ENCODE assay signal across 8 cellular contexts in the genomic region with DNA sequence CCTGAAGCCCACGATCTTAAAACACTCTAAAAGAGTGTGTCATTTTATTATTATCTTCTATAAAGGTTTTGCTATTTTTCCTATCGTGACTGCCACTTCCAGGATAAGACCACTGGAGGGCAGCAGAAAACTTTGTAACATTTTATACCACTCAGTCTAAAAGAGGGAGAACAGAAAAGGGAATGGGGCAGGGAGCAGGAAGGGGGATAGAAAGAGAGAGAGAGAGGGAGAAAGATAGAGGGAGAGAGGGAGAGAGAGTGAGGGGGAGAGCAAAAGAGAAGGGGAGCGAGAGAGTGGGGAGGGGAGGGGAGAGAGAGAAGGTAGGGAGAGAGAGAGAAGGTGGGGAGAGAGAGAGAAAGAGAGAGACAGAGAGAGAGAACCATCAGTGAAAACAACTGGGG. TPM values are rescaled to one million over a fixed set of nuclear protein-coding genes. Genes with fewer than 3 reads are reported as not detected.
DNase-seq lines count a peak whose midpoint lies in the region; ATAC-seq, FAIRE-seq and TF ChIP-seq lines count a peak whose summit lies in the region.

No MANE protein-coding gene starts in this region.

- peaks cover 4% of the 10 kb centered on the region for H3K4me1 Mint-ChIP-seq in activated CD8-positive, alpha-beta memory T cell treated with anti-CD3 and anti-CD28 coated beads, Interleukin-2, amount 10 ng/mL, durations not matched to agents 7 days and 5 days

- H3K9ac ChIP-seq in K562 (ENCODE audit: insufficient read depth in 1 of 2, low read depth in 2 of 2, low read length in 2 of 2) = no peak overlapping the region

- in situ Hi-C loops in K562 (cut with MboI) = loop anchor here (10.0 kb wide), 1 partner anchor 149 kb away; no protein-coding TSS in a partner anchor

- TF ChIP-seq CTCF in K562 (IDR thresholded peaks at IDR 0.05 in 2 of 3, conservative IDR thresholded peaks at IDR 0.05 in 1 of 3; ENCODE audit: insufficient read depth in 2 of 3, low read depth in 1 of 3, low read length in 3 of 3) = peak; percentile 38 to 63 (median 44); a peak in 5 of 6 replicates

- no peak overlapping the region for H3K4me3 ChIP-seq in Jurkat, Clone E6-1 (ENCODE audit: low read length)
- H3K4me3 ChIP-seq in K562 = no peak overlapping the region

- no peak overlapping the region for H3K27ac Mint-ChIP-seq in activated CD8-positive, alpha-beta memory T cell treated with anti-CD3 and anti-CD28 coated beads, Interleukin-2, amount 10 ng/mL, durations not matched to agents 7 days and 5 days

- H3K36me3 Mint-ChIP-seq in activated CD8-positive, alpha-beta memory T cell treated with anti-CD3 and anti-CD28 coated beads, Interleukin-2, amount 10 ng/mL, durations not matched to agents 7 days and 5 days = no peaks in the 10 kb centered on the region

- peaks cover 0 to 10% of the 10 kb centered on the region in 2 experiments; a peak in 2 of 5 replicates for H3K4me1 ChIP-seq in K562 (replicated peaks in 1 of 2; ENCODE audit: control insufficient read depth in 2 of 2, insufficient read depth in 2 of 2, low read length in 2 of 2)

- H3K27ac ChIP-seq in K562 (ENCODE audit: extremely low read depth, low read depth, low read length) = no peak overlapping the region

- ATAC-seq in activated CD8-positive, alpha-beta memory T cell treated with anti-CD3 and anti-CD28 coated beads, Interleukin-2, amount 10 ng/mL, durations not matched to agents 7 days and 5 days = peak; percentile 65
- ATAC-seq in K562 (peak; percentile 74), HG03045 (IDR thresholded peaks at IDR 0.05; ENCODE audit: unreplicated experiment) (no peak)

- H3K9me3 Mint-ChIP-seq in activated CD8-positive, alpha-beta memory T cell treated with anti-CD3 and anti-CD28 coated beads, Interleukin-2, amount 10 ng/mL, durations not matched to agents 7 days and 5 days (ENCODE audit: low read depth) = no peaks in the 10 kb centered on the region

- no peaks in the 10 kb centered on the region for H3K9me3 ChIP-seq in K562 (replicated peaks; ENCODE audit: control insufficient read depth, insufficient read depth, low read depth, low read length)

- H3K4me3 Mint-ChIP-seq in activated CD8-positive, alpha-beta memory T cell treated with anti-CD3 and anti-CD28 coated beads, Interleukin-2, amount 10 ng/mL, durations not matched to agents 7 days and 5 days = no peak overlapping the region

- TF ChIP-seq RAD21 in K562 (CRISPR knock-in tag; conservative IDR thresholded peaks at IDR 0.05 in 1 of 2, IDR thresholded peaks at IDR 0.05 in 1 of 2) = peak; percentile 79

- no peaks in the 10 kb centered on the region for H4K20me1 ChIP-seq in K562 (replicated peaks; ENCODE audit: control insufficient read depth, insufficient read depth, low read length)

- POLR2A ChIA-PET in K562 (lab: Yijun Ruan, JAX) = no interaction called here

- H3K9me1 ChIP-seq in K562 (ENCODE audit: control insufficient read depth, insufficient read depth, low read length) = no peaks in the 10 kb centered on the region

- intact Hi-C loops in K562 (cut with micrococcal nuclease) = loop anchor here (1.0 to 10.0 kb wide), 3 partner anchors 47 to 150 kb away; no protein-coding TSS in a partner anchor

- DNase-seq in activated CD8-positive, alpha-beta memory T cell treated with anti-CD3 and anti-CD28 coated beads, Interleukin-2, amount 10 ng/mL, durations not matched to agents 7 days and 5 days = peak; percentile 52
- no peak for DNase-seq in activated CD8-positive, alpha-beta memory T cell treated with anti-CD3 and anti-CD28 coated beads for 24 hours
- peak; percentile 31 for DNase-seq in Jurkat, Clone E6-1 (ENCODE audit: low read depth, low spot score)
- DNase-seq in SK-N-DZ (ENCODE audit: low spot score) (peak; percentile 69), K562 (ENCODE audit: extremely low read depth in 1 of 4, low spot score in 3 of 4) (peak; percentile 21 to 58 (median 29)), iPS-NIHi11 (ENCODE audit: low spot score) (peak; percentile 72)
- peak in 3 of 4 experiments; percentile 2 to 6 (median 4) for DNase-seq in stimulated activated CD4-positive, alpha-beta T cell treated with anti-CD3 and anti-CD28 coated beads, Interleukin-1b, Interleukin-23, amount 100 ng/mL, for 24 hours (ENCODE audit: low read depth in 4 of 4, low spot score in 1 of 4)

- no peaks in the 10 kb centered on the region for H3K79me2 ChIP-seq in K562 (ENCODE audit: control insufficient read depth, insufficient read depth, low read length)

- no peaks in the 10 kb centered on the region for H3K27me3 Mint-ChIP-seq in activated CD8-positive, alpha-beta memory T cell treated with anti-CD3 and anti-CD28 coated beads, Interleukin-2, amount 10 ng/mL, durations not matched to agents 7 days and 5 days

- no peak overlapping the region for H2AFZ ChIP-seq in K562 (ENCODE audit: low read depth, low read length)

- CTCF ChIA-PET in activated CD8-positive, alpha-beta memory T cell treated with anti-CD3 and anti-CD28 coated beads, Interleukin-2, amount 10 ng/mL, durations not matched to agents 7 days and 5 days (lab: Charles Lee) = interaction anchor here (0.6 to 7.7 kb wide), 5 partner anchors 9 to 376 kb away, joined by 3 to 62 read pairs (median 4); partner anchors contain the start of gene RERG
- CTCF ChIA-PET in K562 (lab: Yijun Ruan, JAX; ENCODE audit: low intra/inter-chr PET ratio) = interaction anchor here (1.9 kb wide), 1 partner anchor 150 kb away, joined by 15 read pairs; no protein-coding TSS in a partner anchor

- H3K27me3 ChIP-seq in K562 (ENCODE audit: control insufficient read depth in 2 of 2, insufficient read depth in 2 of 2, low read length in 2 of 2) = no peaks in the 10 kb centered on the region

- H3K36me3 ChIP-seq in K562 (ENCODE audit: control insufficient read depth, insufficient read depth, low read length) = no peaks in the 10 kb centered on the region

- H3K4me2 ChIP-seq in K562 (ENCODE audit: insufficient read depth, low read length) = no peak overlapping the region

- no TSS peak for BruUV-seq in K562 (replicated peaks; lab: Mats Ljungman, UMichigan)

- WGBS in K562 (ENCODE audit: insufficient coverage, low coverage, missing lambda C conversion rate) = 0% methylated on average over 2 of the region's 3 CpGs

- FAIRE-seq in K562 (lab: Jason Lieb, UNC) = no peak

- TF ChIP-seq POLR2A in K562 (conservative IDR thresholded peaks at IDR 0.05) = no peak

- no peak for TF ChIP-seq EP300 in K562 (IDR thresholded peaks at IDR 0.05; ENCODE audit: low read length)

RNA-seq across cellular contexts. Expression of gene ART4, which starts 2.0 kb away (rescaled TPM):
- not detected for total RNA-seq in activated CD8-positive, alpha-beta memory T cell treated with anti-CD3 and anti-CD28 coated beads, Interleukin-2, amount 10 ng/mL, durations not matched to agents 7 days and 5 days
- not detected for polyA plus RNA-seq in Jurkat, Clone E6-1 (2012; ENCODE audit: insufficient read depth, insufficient read length)
- not detected in 2 replicates for polyA plus RNA-seq in SK-N-DZ (2014; cell fraction: cytosol; rRNA removed)
- polyA plus RNA-seq in SK-N-DZ (2014; cell fraction: nucleus; rRNA removed) = not detected in 2 replicates
- not detected in 2 replicates for total RNA-seq in K562 (2011; cell fraction: chromatin; rRNA removed; ENCODE audit: low replicate concordance)
- total RNA-seq in K562 (2011; cell fraction: nucleolus; rRNA removed) = not detected in 2 replicates
- not detected in 2 replicates for total RNA-seq in K562 (2011; cell fraction: nucleoplasm; rRNA removed)
- total RNA-seq in K562 (2014; rRNA removed) = not detected in 2 replicates
- total RNA-seq in K562 (2014; rRNA removed; fragmentation: Illumina TruSeq; extraction: Trizol) = 0.03 and 0.07 TPM in 2 replicates
- total RNA-seq in K562 (2015; rRNA removed; fragmentation: Illumina TruSeq; extraction: Trizol) = not detected in 2 replicates
- not detected in 2 replicates for total RNA-seq in K562 (2021)
- polyA plus RNA-seq in K562 (2011; rRNA removed) = not detected in 2 replicates
- polyA plus RNA-seq in K562 (2011; cell fraction: cytosol; rRNA removed) = not detected in 2 replicates
- polyA plus RNA-seq in K562 (2011; cell fraction: nucleus; rRNA removed) = not detected in 2 replicates
- polyA plus RNA-seq in K562 (2012) = 0.03 and 0.05 TPM in 2 replicates
- polyA plus RNA-seq in K562 (2014; fragmentation: Illumina TruSeq; extraction: Trizol) = not detected in 2 replicates
- not detected for polyA plus RNA-seq in K562 (2014; fragmentation: Nextera tagmentation; extraction: Ambion mirVana)
- polyA plus RNA-seq in K562 (2014; rRNA removed) = not detected in 2 replicates
- polyA minus RNA-seq in K562 (2011; rRNA and poly(A)+ RNA removed) = not detected in 2 replicates
- polyA minus RNA-seq in K562 (2011; cell fraction: cytosol; rRNA and poly(A)+ RNA removed) = not detected in 2 replicates
- polyA minus RNA-seq in K562 (2011; cell fraction: nucleus; rRNA and poly(A)+ RNA removed) = not detected in 2 replicates

RNA-seq across cellular contexts. Expression of gene SMCO3, which starts 31.4 kb away (rescaled TPM):
- not detected for total RNA-seq in activated CD8-positive, alpha-beta memory T cell treated with anti-CD3 and anti-CD28 coated beads, Interleukin-2, amount 10 ng/mL, durations not matched to agents 7 days and 5 days
- not detected for polyA plus RNA-seq in Jurkat, Clone E6-1 (2012; ENCODE audit: insufficient read depth, insufficient read length)
- not detected in 2 replicates for polyA plus RNA-seq in SK-N-DZ (2014; cell fraction: cytosol; rRNA removed)
- not detected in 2 replicates for polyA plus RNA-seq in SK-N-DZ (2014; cell fraction: nucleus; rRNA removed)
- not detected in 2 replicates for total RNA-seq in K562 (2011; cell fraction: chromatin; rRNA removed; ENCODE audit: low replicate concordance)
- total RNA-seq in K562 (2011; cell fraction: nucleolus; rRNA removed) = not detected in 2 replicates
- total RNA-seq in K562 (2011; cell fraction: nucleoplasm; rRNA removed) = not detected in 2 replicates
- total RNA-seq in K562 (2014; rRNA removed) (not detected in 2 replicates), K562 (2014; rRNA removed; fragmentation: Illumina TruSeq; extraction: Trizol) (not detected in 2 replicates), K562 (2015; rRNA removed; fragmentation: Illumina TruSeq; extraction: Trizol) (not detected in 2 replicates), K562 (2021) (not detected in 2 replicates)
- polyA plus RNA-seq in K562 (2011; rRNA removed) (not detected in 2 replicates), K562 (2014; fragmentation: Illumina TruSeq; extraction: Trizol) (not detected in 2 replicates), K562 (2014; fragmentation: Nextera tagmentation; extraction: Ambion mirVana) (under 1 TPM; 0.10 to 0.14 TPM), K562 (2014; rRNA removed) (not detected in 2 replicates)
- not detected in 2 replicates for polyA plus RNA-seq in K562 (2011; cell fraction: cytosol; rRNA removed)
- polyA plus RNA-seq in K562 (2011; cell fraction: nucleus; rRNA removed) = not detected in 2 replicates
- 0.03 and 0.14 TPM in 2 replicates for polyA plus RNA-seq in K562 (2012)
- polyA minus RNA-seq in K562 (2011; rRNA and poly(A)+ RNA removed) = not detected in 2 replicates
- polyA minus RNA-seq in K562 (2011; cell fraction: cytosol; rRNA and poly(A)+ RNA removed) = not detected in 2 replicates
- polyA minus RNA-seq in K562 (2011; cell fraction: nucleus; rRNA and poly(A)+ RNA removed) = not detected in 2 replicates

RNA-seq across cellular contexts. Expression of gene MGP, which starts 40.3 kb away (rescaled TPM):
- not detected for total RNA-seq in activated CD8-positive, alpha-beta memory T cell treated with anti-CD3 and anti-CD28 coated beads, Interleukin-2, amount 10 ng/mL, durations not matched to agents 7 days and 5 days
- not detected for polyA plus RNA-seq in Jurkat, Clone E6-1 (2012; ENCODE audit: insufficient read depth, insufficient read length)
- not detected in 2 replicates for polyA plus RNA-seq in SK-N-DZ (2014; cell fraction: cytosol; rRNA removed)
- polyA plus RNA-seq in SK-N-DZ (2014; cell fraction: nucleus; rRNA removed) = not detected in 2 replicates
- not detected in 2 replicates for total RNA-seq in K562 (2011; cell fraction: chromatin; rRNA removed; ENCODE audit: low replicate concordance)
- not detected in 2 replicates for total RNA-seq in K562 (2011; cell fraction: nucleolus; rRNA removed)
- total RNA-seq in K562 (2011; cell fraction: nucleoplasm; rRNA removed) = not detected in 2 replicates
- total RNA-seq in K562 (2014; rRNA removed) = not detected in 2 replicates
- not detected in 2 replicates for total RNA-seq in K562 (2014; rRNA removed; fragmentation: Illumina TruSeq; extraction: Trizol)
- not detected in 2 replicates for total RNA-seq in K562 (2015; rRNA removed; fragmentation: Illumina TruSeq; extraction: Trizol)
- 0.96 and 1.2 TPM in 2 replicates for total RNA-seq in K562 (2021)
- polyA plus RNA-seq in K562 (2011; rRNA removed) = not detected in 2 replicates
- 0.09 and 0.34 TPM in 2 replicates for polyA plus RNA-seq in K562 (2011; cell fraction: cytosol; rRNA removed)
- not detected in 2 replicates for polyA plus RNA-seq in K562 (2011; cell fraction: nucleus; rRNA removed)
- not detected in 2 replicates for polyA plus RNA-seq in K562 (2012)
- not detected in 2 replicates for polyA plus RNA-seq in K562 (2014; fragmentation: Illumina TruSeq; extraction: Trizol)
- not detected for polyA plus RNA-seq in K562 (2014; fragmentation: Nextera tagmentation; extraction: Ambion mirVana)
- not detected in 2 replicates for polyA plus RNA-seq in K562 (2014; rRNA removed)
- not detected in 2 replicates for polyA minus RNA-seq in K562 (2011; rRNA and poly(A)+ RNA removed)
- polyA minus RNA-seq in K562 (2011; cell fraction: cytosol; rRNA and poly(A)+ RNA removed) = not detected in 2 replicates
- not detected in 2 replicates for polyA minus RNA-seq in K562 (2011; cell fraction: nucleus; rRNA and poly(A)+ RNA removed)

RNA-seq across cellular contexts. Expression of gene C12orf60, which starts 41.9 kb away (rescaled TPM):
- 1 to 10 TPM; 1.6 to 1.9 TPM for total RNA-seq in activated CD8-positive, alpha-beta memory T cell treated with anti-CD3 and anti-CD28 coated beads, Interleukin-2, amount 10 ng/mL, durations not matched to agents 7 days and 5 days
- 3.9 TPM for polyA plus RNA-seq in Jurkat, Clone E6-1 (2012; ENCODE audit: insufficient read depth, insufficient read length)
- 5.9 and 11.2 TPM in 2 replicates for polyA plus RNA-seq in SK-N-DZ (2014; cell fraction: cytosol; rRNA removed)
- polyA plus RNA-seq in SK-N-DZ (2014; cell fraction: nucleus; rRNA removed) = 3.7 and 7.7 TPM in 2 replicates
- total RNA-seq in K562 (2011; cell fraction: chromatin; rRNA removed; ENCODE audit: low replicate concordance) = 0.76 and 1.6 TPM in 2 replicates
- 0.33 and 0.39 TPM in 2 replicates for total RNA-seq in K562 (2011; cell fraction: nucleolus; rRNA removed)
- total RNA-seq in K562 (2011; cell fraction: nucleoplasm; rRNA removed) = 0.29 and 0.31 TPM in 2 replicates
- total RNA-seq in K562 (2014; rRNA removed) = 0.41 and 0.86 TPM in 2 replicates
- 2.4 and 2.5 TPM in 2 replicates for total RNA-seq in K562 (2014; rRNA removed; fragmentation: Illumina TruSeq; extraction: Trizol)
- total RNA-seq in K562 (2015; rRNA removed; fragmentation: Illumina TruSeq; extraction: Trizol) = 1.1 and 1.7 TPM in 2 replicates
- total RNA-seq in K562 (2021) = 1.0 and 1.5 TPM in 2 replicates
- polyA plus RNA-seq in K562 (2011; rRNA removed) = 1.8 and 2.9 TPM in 2 replicates
- polyA plus RNA-seq in K562 (2011; cell fraction: cytosol; rRNA removed) = 0.33 and 0.86 TPM in 2 replicates
- polyA plus RNA-seq in K562 (2011; cell fraction: nucleus; rRNA removed) = 0.51 and 1.1 TPM in 2 replicates
- polyA plus RNA-seq in K562 (2012) = 1.00 and 1.2 TPM in 2 replicates
- polyA plus RNA-seq in K562 (2014; fragmentation: Illumina TruSeq; extraction: Trizol) = 2.1 and 2.5 TPM in 2 replicates
- polyA plus RNA-seq in K562 (2014; fragmentation: Nextera tagmentation; extraction: Ambion mirVana) = 1 to 10 TPM; 3.7 to 4.4 TPM
- polyA plus RNA-seq in K562 (2014; rRNA removed) = 1.2 and 3.7 TPM in 2 replicates
- polyA minus RNA-seq in K562 (2011; rRNA and poly(A)+ RNA removed) = 0.96 and 1.2 TPM in 2 replicates
- polyA minus RNA-seq in K562 (2011; cell fraction: cytosol; rRNA and poly(A)+ RNA removed) = 0.76 TPM in 1 of 2 replicates, not detected in the other
- polyA minus RNA-seq in K562 (2011; cell fraction: nucleus; rRNA and poly(A)+ RNA removed) = 0.40 and 0.56 TPM in 2 replicates

RNA-seq across cellular contexts. Expression of gene WBP11, which starts 42.1 kb away (rescaled TPM):
- total RNA-seq in activated CD8-positive, alpha-beta memory T cell treated with anti-CD3 and anti-CD28 coated beads, Interleukin-2, amount 10 ng/mL, durations not matched to agents 7 days and 5 days = 100 to 1,000 TPM; 102 to 116 TPM
- polyA plus RNA-seq in Jurkat, Clone E6-1 (2012; ENCODE audit: insufficient read depth, insufficient read length) = 118 TPM
- polyA plus RNA-seq in SK-N-DZ (2014; cell fraction: cytosol; rRNA removed) = 33.6 and 38.0 TPM in 2 replicates
- polyA plus RNA-seq in SK-N-DZ (2014; cell fraction: nucleus; rRNA removed) = 16.0 and 17.9 TPM in 2 replicates
- total RNA-seq in K562 (2011; cell fraction: chromatin; rRNA removed; ENCODE audit: low replicate concordance) = 17.2 and 42.9 TPM in 2 replicates
- total RNA-seq in K562 (2011; cell fraction: nucleolus; rRNA removed) = 9.3 and 10.5 TPM in 2 replicates
- 16.9 and 22.6 TPM in 2 replicates for total RNA-seq in K562 (2011; cell fraction: nucleoplasm; rRNA removed)
- total RNA-seq in K562 (2014; rRNA removed) (14.5 and 24.6 TPM in 2 replicates), K562 (2014; rRNA removed; fragmentation: Illumina TruSeq; extraction: Trizol) (33.4 and 50.2 TPM in 2 replicates), K562 (2015; rRNA removed; fragmentation: Illumina TruSeq; extraction: Trizol) (32.2 and 35.4 TPM in 2 replicates), K562 (2021) (60.8 and 66.7 TPM in 2 replicates)
- polyA plus RNA-seq in K562 (2011; rRNA removed) (8.1 and 19.3 TPM in 2 replicates), K562 (2014; fragmentation: Illumina TruSeq; extraction: Trizol) (49.1 and 56.9 TPM in 2 replicates), K562 (2014; fragmentation: Nextera tagmentation; extraction: Ambion mirVana) (10 to 100 TPM in 1 of 2 experiments, 1 to 10 TPM in 1; 7.7 to 16.2 TPM), K562 (2014; rRNA removed) (15.2 and 24.2 TPM in 2 replicates)
- 4.8 and 6.1 TPM in 2 replicates for polyA plus RNA-seq in K562 (2011; cell fraction: cytosol; rRNA removed)
- 8.5 and 10.6 TPM in 2 replicates for polyA plus RNA-seq in K562 (2011; cell fraction: nucleus; rRNA removed)
- polyA plus RNA-seq in K562 (2012) = 29.8 and 56.2 TPM in 2 replicates
- 16.1 and 24.4 TPM in 2 replicates for polyA minus RNA-seq in K562 (2011; rRNA and poly(A)+ RNA removed)
- polyA minus RNA-seq in K562 (2011; cell fraction: cytosol; rRNA and poly(A)+ RNA removed) = 9.9 and 15.4 TPM in 2 replicates
- 22.5 and 42.8 TPM in 2 replicates for polyA minus RNA-seq in K562 (2011; cell fraction: nucleus; rRNA and poly(A)+ RNA removed)
